Comparison of ENCODE assay signal across 8 cellular contexts in genomic region chr6:108002365-108003221, GRCh38. TPM values are rescaled to one million over a fixed set of nuclear protein-coding genes. Genes with fewer than 3 reads are reported as not detected.
DNase-seq lines count a peak whose midpoint lies in the region; ATAC-seq and TF ChIP-seq lines count a peak whose summit lies in the region.

No MANE protein-coding gene starts in this region.

- H3K27ac Mint-ChIP-seq in osteocyte (ENCODE audit: unreplicated experiment): peak overlapping the region; percentile 92

- no peaks in the 10 kb centered on the region for H3K9me3 Mint-ChIP-seq in osteocyte (ENCODE audit: unreplicated experiment)

- H3K4me3 Mint-ChIP-seq in osteocyte (ENCODE audit: unreplicated experiment): peak overlapping the region; percentile 35

- in situ Hi-C loops in HAP-1 (cut with MboI; ENCODE audit: low sequenced_read_pairs): no loop called here

- peaks cover 22% of the 10 kb centered on the region for H3K4me1 Mint-ChIP-seq in osteocyte (ENCODE audit: unreplicated experiment)

- H3K4me1 ChIP-seq in HAP-1: peaks cover 23% of the 10 kb centered on the region

- H3K27me3 ChIP-seq in HAP-1 (ENCODE audit: low read depth): no peaks in the 10 kb centered on the region

- H3K36me3 Mint-ChIP-seq in osteocyte (ENCODE audit: unreplicated experiment): no peaks in the 10 kb centered on the region

- DNase-seq in HAP-1 (ENCODE audit: low spot score in 2 of 2) (peak; percentile 68 to 74), RPMI7951 (ENCODE audit: low read depth) (peak; percentile 87), fibroblast of peridontal ligament (ENCODE audit: extremely low read depth) (peak; percentile 39), osteocyte (ENCODE audit: extremely low spot score, unreplicated experiment) (no peak)

- H3K36me3 ChIP-seq in HAP-1 (replicated peaks): no peaks in the 10 kb centered on the region

- ATAC-seq in HG03280 (IDR thresholded peaks at IDR 0.05; ENCODE audit: unreplicated experiment) (no peak), GM19467 (IDR thresholded peaks at IDR 0.05; ENCODE audit: unreplicated experiment) (no peak), GM21723 (IDR thresholded peaks at IDR 0.05; ENCODE audit: unreplicated experiment) (no peak), HG03175 (IDR thresholded peaks at IDR 0.05; ENCODE audit: unreplicated experiment) (no peak)

- H3K4me3 ChIP-seq in HAP-1: no peak overlapping the region

- H3K9me3 ChIP-seq in HAP-1: no peaks in the 10 kb centered on the region; the same call in 1 of the 2 replicates

- H3K27me3 Mint-ChIP-seq in osteocyte (ENCODE audit: unreplicated experiment): no peaks in the 10 kb centered on the region

- TF ChIP-seq CTCF in osteocyte (IDR thresholded peaks at IDR 0.05): no peak

RNA-seq across cellular contexts. Expression of gene SEC63, which starts 44.6 kb away (rescaled TPM):
- total RNA-seq in RPMI7951 (2014; rRNA removed; shearing (Covaris generic)): 9.6 and 19.8 TPM in 2 replicates
- total RNA-seq in osteocyte: 137 and 143 TPM in 2 replicates
